8 cellular contexts compared by ENCODE assay signal in genomic region chr2:25673170-25674002, GRCh38.
DNase-seq lines count a peak whose midpoint lies in the region; ATAC-seq and TF ChIP-seq lines count a peak whose summit lies in the region.

Gene DTNB (minus strand): TSS chr2:25673577. CDS start chr2:25652660, 20,917 bp downstream.

- H3K4me3 ChIP-seq in choroid plexus epithelial cell (ENCODE audit: low read depth, low read length) = peak within 1 kb of the TSS; percentile 74

- TF ChIP-seq CTCF in choroid plexus epithelial cell (conservative IDR thresholded peaks at IDR 0.05; ENCODE audit: low read depth, low read length) = no peak

- peak; percentile 51 for TF ChIP-seq POLR2A in GM18505 (IDR thresholded peaks at IDR 0.05; ENCODE audit: borderline replicate concordance, extremely low read depth, insufficient read depth, insufficient read length)

- DNase-seq in 8988T = peak; percentile 75
- peak; percentile 90 for DNase-seq in NCI-H2227 (lab: John Stamatoyannopoulos, UW; ENCODE audit: unreplicated experiment)
- DNase-seq in activated CD4-positive, alpha-beta T cell treated with anti-CD3 and anti-CD28 coated beads for 1 hour = peak; percentile 72
- DNase-seq in choroid plexus epithelial cell (ENCODE audit: low read depth) = peak; percentile 52
- peak; percentile 92 for DNase-seq in left kidney (ENCODE audit: low read depth, low spot score)
- DNase-seq in stimulated activated CD4-positive, alpha-beta T cell treated with anti-CD3 and anti-CD28 coated beads, Interleukin-1b, Interleukin-23, amount 100 ng/mL, for 48 hours = peak; percentile 68

- ATAC-seq in GM18505 (IDR thresholded peaks at IDR 0.05; ENCODE audit: unreplicated experiment) = peak; percentile 77
- peak; percentile 74 for ATAC-seq in HG02970 (IDR thresholded peaks at IDR 0.05; ENCODE audit: low FRiP score, unreplicated experiment)

Comparison
In these comparisons a context has a peak if more than half of its experiments do, and no peak if none do; other contexts are left out.
1. Peak in every context shown above with its lines: DNase-seq, ATAC-seq and H3K4me3 ChIP-seq.